In the genomic region with DNA sequence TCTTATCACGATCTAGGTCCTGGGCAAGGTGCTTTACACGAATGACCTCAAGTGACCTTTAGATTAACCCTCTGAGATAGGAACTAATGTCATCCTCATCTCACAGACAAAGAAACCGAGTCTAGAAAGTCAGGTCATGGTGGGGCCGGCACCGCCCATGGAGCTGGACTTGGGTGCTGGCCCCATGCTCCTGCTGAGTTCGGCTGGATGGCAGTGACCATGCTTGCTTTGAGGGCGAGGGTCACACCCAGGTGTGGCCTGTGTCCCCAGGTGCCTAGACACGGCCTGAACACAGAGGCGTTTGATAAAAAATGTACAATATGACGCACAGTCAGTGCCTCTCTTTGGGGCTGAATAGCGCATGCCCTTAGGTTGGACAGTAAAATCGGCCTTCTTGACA, we compare ENCODE assay signal across 21 cellular contexts. TPM values are rescaled to one million over a fixed set of nuclear protein-coding genes. Genes with fewer than 3 reads are reported as not detected.
A peak's percentile ranks its signal among the peaks of the same experiment; 100 is the strongest.
DNase-seq lines count a peak whose midpoint lies in the region; ATAC-seq, FAIRE-seq and TF ChIP-seq lines count a peak whose summit lies in the region.
"Had no signal": no experiment of that assay in that cellular context is flagged by ENCODE, and none has a peak within 500 bp of the region (broad histone marks: within the 10 kb centered on the region; RNA-seq: fewer than 3 reads in every experiment).

No MANE protein-coding gene starts in this region.

- peak overlapping the region; percentile 89 for H3K27ac Mint-ChIP-seq in astrocyte (ENCODE audit: unreplicated experiment)
- H3K27ac Mint-ChIP-seq in naive thymus-derived CD4-positive, alpha-beta T cell, result no peak overlapping the region
- H3K27ac Mint-ChIP-seq in stimulated activated naive B cell treated with anti-CD40 and anti-IgM and Interleukin-4, amounts not matched to agents 10 μg/mL and 1 μg/mL and 100 μg/mL, for 72 hours, result no peak overlapping the region
- H3K27ac Mint-ChIP-seq: CD14-positive monocyte had no signal

- no peak overlapping the region for H2AK5ac ChIP-seq in trophoblast cell (ENCODE audit: low read length)

- H3K4me2 ChIP-seq in astrocyte (ENCODE audit: low read length), result peak overlapping the region; percentile 20
- no peak overlapping the region for H3K4me2 ChIP-seq in trophoblast cell (ENCODE audit: low read length)

- WGBS in gastroesophageal sphincter (ENCODE audit: low coverage in 1 of 2), 2 donors, result 73 to 79% methylated on average over 3 to 6 of the region's 12 CpGs
- no CpG with 5 or more reads among the region's 12 CpGs for WGBS in trophoblast cell (ENCODE audit: extremely low coverage, insufficient coverage, insufficient read length)
- WGBS in pancreas, 2 donors, result 69 to 83% methylated on average over 12 of the region's 12 CpGs

- H2AFZ ChIP-seq in astrocyte (ENCODE audit: low read depth, low read length) (no peak overlapping the region), trophoblast cell (ENCODE audit: insufficient read depth, low read length, poor library complexity) (no peak overlapping the region)
- H2AFZ ChIP-seq: GM23248 had no signal

- peak overlapping the region; percentile 9 for H2BK12ac ChIP-seq in trophoblast cell (ENCODE audit: low read length)

- H3K36me3 ChIP-seq in astrocyte (ENCODE audit: insufficient read depth, low read length) (peaks cover 22% of the 10 kb centered on the region), gastroesophageal sphincter (no peaks in the 10 kb centered on the region), trophoblast cell (ENCODE audit: control insufficient read depth in 1 of 2, insufficient read depth in 2 of 2, low read length in 2 of 2) (peaks cover 30 to 41% of the 10 kb centered on the region in 2 experiments), tibial artery (no peaks in the 10 kb centered on the region), pancreas (no peaks in the 10 kb centered on the region)
- H3K36me3 ChIP-seq in naive thymus-derived CD4-positive, alpha-beta T cell (ENCODE audit: control insufficient read depth in 2 of 3, insufficient read depth in 3 of 3, low read length in 3 of 3), result no peaks in the 10 kb centered on the region

- H3K79me2 ChIP-seq in astrocyte (ENCODE audit: insufficient read depth, low read length) (peaks cover 79% of the 10 kb centered on the region), trophoblast cell (ENCODE audit: control insufficient read depth, insufficient read depth, low read length, poor library complexity) (peaks cover 7% of the 10 kb centered on the region)

- peak overlapping the region; percentile 67 for H4K91ac ChIP-seq in trophoblast cell (ENCODE audit: low read depth, low read length)

- FAIRE-seq in astrocyte (lab: Jason Lieb, UNC) (no peak), pancreas (lab: Jason Lieb, UNC) (no peak)
- FAIRE-seq: GM12878, HTR-8/SVneo had no signal

- peak overlapping the region; percentile 23 for H2BK5ac ChIP-seq in trophoblast cell (ENCODE audit: low read depth, low read length, poor library complexity)

- POLR2A ChIA-PET in naive thymus-derived CD4-positive, alpha-beta T cell (lab: Charles Lee), result no interaction called here

- peak overlapping the region; percentile 22 for H3K18ac ChIP-seq in trophoblast cell (ENCODE audit: low read length)

- H3K4me1 ChIP-seq in astrocyte (ENCODE audit: insufficient read depth, low read length) (peaks cover 86% of the 10 kb centered on the region), gastroesophageal sphincter (peaks cover 27 to 100% (median 31%) of the 10 kb centered on the region in 3 donors), trophoblast cell (ENCODE audit: control insufficient read depth in 1 of 2, insufficient read depth in 2 of 2, low read length in 2 of 2) (peaks cover 40 to 44% of the 10 kb centered on the region in 2 experiments), tibial artery (peaks cover 8 to 100% (median 79%) of the 10 kb centered on the region in 4 donors), pancreas (no peaks in the 10 kb centered on the region)
- no peaks in the 10 kb centered on the region for H3K4me1 ChIP-seq in naive thymus-derived CD4-positive, alpha-beta T cell (ENCODE audit: control insufficient read depth in 2 of 2, insufficient read depth in 2 of 2, low read length in 2 of 2)

- no peaks in the 10 kb centered on the region for H3K9me3 Mint-ChIP-seq in astrocyte (ENCODE audit: unreplicated experiment)
- H3K9me3 Mint-ChIP-seq in naive thymus-derived CD4-positive, alpha-beta T cell, result peaks cover 0 to 2% (median 0%) of the 10 kb centered on the region in 11 donors
- H3K9me3 Mint-ChIP-seq in stimulated activated naive B cell treated with anti-CD40 and anti-IgM and Interleukin-4, amounts not matched to agents 10 μg/mL and 1 μg/mL and 100 μg/mL, for 72 hours, result peaks cover 6 to 12% of the 10 kb centered on the region in 2 donors

- no peak overlapping the region for H3K4me3 Mint-ChIP-seq in astrocyte (ENCODE audit: unreplicated experiment)
- no peak overlapping the region for H3K4me3 Mint-ChIP-seq in naive thymus-derived CD4-positive, alpha-beta T cell
- H3K4me3 Mint-ChIP-seq in stimulated activated naive B cell treated with anti-CD40 and anti-IgM and Interleukin-4, amounts not matched to agents 10 μg/mL and 1 μg/mL and 100 μg/mL, for 72 hours, result no peak overlapping the region
- H3K4me3 Mint-ChIP-seq: CD14-positive monocyte had no signal

- TF ChIP-seq CTCF in astrocyte (IDR thresholded peaks at IDR 0.05; ENCODE audit: insufficient read depth, low read depth, low read length) (no peak), gastroesophageal sphincter (IDR thresholded peaks at IDR 0.05) (no peak), tibial artery (IDR thresholded peaks at IDR 0.05) (no peak), pancreas (IDR thresholded peaks at IDR 0.05) (no peak)

- no peaks in the 10 kb centered on the region for H3K27me3 ChIP-seq in astrocyte (ENCODE audit: insufficient read depth, low read length)
- no peaks in the 10 kb centered on the region for H3K27me3 ChIP-seq in gastroesophageal sphincter
- H3K27me3 ChIP-seq in trophoblast cell (ENCODE audit: insufficient read depth, low read length), result no peaks in the 10 kb centered on the region
- H3K27me3 ChIP-seq in tibial artery, result no peaks in the 10 kb centered on the region
- H3K27me3 ChIP-seq in naive thymus-derived CD4-positive, alpha-beta T cell (ENCODE audit: control insufficient read depth in 2 of 2, insufficient read depth in 2 of 2, low read length in 2 of 2), result no peaks in the 10 kb centered on the region
- H3K27me3 ChIP-seq in pancreas, result no peaks in the 10 kb centered on the region

- TF ChIP-seq POLR2A in gastroesophageal sphincter (IDR thresholded peaks at IDR 0.05), result no peak

- intact Hi-C loops in tibial artery (cut with DNase I; ENCODE audit: low total_unique reads), result no loop called here
- intact Hi-C loops in naive thymus-derived CD4-positive, alpha-beta T cell (cut with micrococcal nuclease), result no loop called here
- intact Hi-C loops in pancreas (cut with DNase I), result no loop called here

- H3K79me1 ChIP-seq in trophoblast cell (ENCODE audit: low read length), result peaks cover 29% of the 10 kb centered on the region

- H3K36me3 Mint-ChIP-seq in astrocyte (ENCODE audit: low read depth, unreplicated experiment), result peaks cover 40% of the 10 kb centered on the region
- no peaks in the 10 kb centered on the region for H3K36me3 Mint-ChIP-seq in naive thymus-derived CD4-positive, alpha-beta T cell
- H3K36me3 Mint-ChIP-seq in stimulated activated naive B cell treated with anti-CD40 and anti-IgM and Interleukin-4, amounts not matched to agents 10 μg/mL and 1 μg/mL and 100 μg/mL, for 72 hours, result peaks cover 0 to 12% of the 10 kb centered on the region in 2 donors
- H3K36me3 Mint-ChIP-seq: CD14-positive monocyte had no signal

- H3K4me3 ChIP-seq in astrocyte (ENCODE audit: insufficient read depth, low read depth, low read length), result no peak overlapping the region
- H3K4me3 ChIP-seq in gastroesophageal sphincter, result no peak overlapping the region
- H3K4me3 ChIP-seq in trophoblast cell (ENCODE audit: low read depth, low read length), result no peak overlapping the region
- no peak overlapping the region for H3K4me3 ChIP-seq in tibial artery
- H3K4me3 ChIP-seq in naive thymus-derived CD4-positive, alpha-beta T cell (ENCODE audit: low read length), result no peak overlapping the region
- no peak overlapping the region for H3K4me3 ChIP-seq in pancreas
- H3K4me3 ChIP-seq: GM12878, GM23248 had no signal

- no peaks in the 10 kb centered on the region for H4K20me1 ChIP-seq in astrocyte (ENCODE audit: insufficient read depth, low read length)

- no peak for TF ChIP-seq EP300 in gastroesophageal sphincter (IDR thresholded peaks at IDR 0.05)

- peak overlapping the region; percentile 20 for H3K14ac ChIP-seq in trophoblast cell (ENCODE audit: low read length)

- DNase-seq in astrocyte (ENCODE audit: low read depth) (no peak), trophoblast cell (no peak), tibial artery (peak in 1 of 2 donors; percentile 54), pancreas (no peak)
- no peak for DNase-seq in naive thymus-derived CD4-positive, alpha-beta T cell
- DNase-seq in stimulated activated naive B cell treated with anti-CD40 and anti-IgM and Interleukin-4, amounts not matched to agents 10 μg/mL and 1 μg/mL and 100 μg/mL, for 72 hours, result no peak
- DNase-seq: ACHN, AML-193, DMS 273 treated with DMSO at 0.1 percent for 48 hours, GDM1, GM23248, NCI-H1105 treated with DMSO at 0.1 percent for 48 hours, NCI-H187, NCI-H524 treated with DMSO at 0.1 percent for 48 hours had no signal

- peaks cover 87% of the 10 kb centered on the region for H3K4me1 Mint-ChIP-seq in astrocyte (ENCODE audit: low read depth, unreplicated experiment)
- peaks cover 0 to 9% (median 3%) of the 10 kb centered on the region in 7 donors for H3K4me1 Mint-ChIP-seq in naive thymus-derived CD4-positive, alpha-beta T cell
- no peaks in the 10 kb centered on the region for H3K4me1 Mint-ChIP-seq in stimulated activated naive B cell treated with anti-CD40 and anti-IgM and Interleukin-4, amounts not matched to agents 10 μg/mL and 1 μg/mL and 100 μg/mL, for 72 hours
- H3K4me1 Mint-ChIP-seq: CD14-positive monocyte had no signal

- H3K27me3 Mint-ChIP-seq in astrocyte (ENCODE audit: low read depth, unreplicated experiment), result no peaks in the 10 kb centered on the region
- peaks cover 0 to 20% (median 10%) of the 10 kb centered on the region in 5 donors for H3K27me3 Mint-ChIP-seq in naive thymus-derived CD4-positive, alpha-beta T cell
- peaks cover 36 to 74% of the 10 kb centered on the region in 2 donors for H3K27me3 Mint-ChIP-seq in stimulated activated naive B cell treated with anti-CD40 and anti-IgM and Interleukin-4, amounts not matched to agents 10 μg/mL and 1 μg/mL and 100 μg/mL, for 72 hours

- H3K4ac ChIP-seq in trophoblast cell (ENCODE audit: low read depth, low read length), result peak overlapping the region; percentile 9

- ATAC-seq in gastroesophageal sphincter (no peak), pancreas (no peak)
- ATAC-seq in naive thymus-derived CD4-positive, alpha-beta T cell, result no peak
- no peak for ATAC-seq in stimulated activated naive B cell treated with anti-CD40 and anti-IgM and Interleukin-4, amounts not matched to agents 10 μg/mL and 1 μg/mL and 100 μg/mL, for 72 hours (replicated peaks)
- ATAC-seq: GM12878, HCT116, Panc1 had no signal

- peak overlapping the region; percentile 72 for H3K27ac ChIP-seq in astrocyte (ENCODE audit: low read depth, low read length)
- H3K27ac ChIP-seq in gastroesophageal sphincter, result peak overlapping the region; percentile 5 to 99 (median 95)
- H3K27ac ChIP-seq in trophoblast cell (ENCODE audit: low read depth, low read length), result peak overlapping the region; percentile 72
- H3K27ac ChIP-seq in tibial artery, result peak overlapping the region; percentile 92 to 93
- no peak overlapping the region for H3K27ac ChIP-seq in naive thymus-derived CD4-positive, alpha-beta T cell (ENCODE audit: low read depth, low read length)
- no peak overlapping the region for H3K27ac ChIP-seq in pancreas
- H3K27ac ChIP-seq: GM23248, HL-60 had no signal

- H4K8ac ChIP-seq in trophoblast cell (ENCODE audit: low read depth, low read length), result peak overlapping the region; percentile 5

- CTCF ChIA-PET in naive thymus-derived CD4-positive, alpha-beta T cell (lab: Charles Lee), result no interaction called here

- H3K9ac ChIP-seq in astrocyte (ENCODE audit: low read length) (peak overlapping the region; percentile 16), trophoblast cell (ENCODE audit: low read length) (no peak overlapping the region)
- H3K9ac ChIP-seq: GM23248 had no signal

- H2BK120ac ChIP-seq in trophoblast cell (ENCODE audit: insufficient read depth, low read length, poor library complexity), result no peak overlapping the region

- H3K9me3 ChIP-seq in astrocyte (ENCODE audit: insufficient read depth, low read depth, low read length) (no peaks in the 10 kb centered on the region), gastroesophageal sphincter (no peaks in the 10 kb centered on the region), trophoblast cell (ENCODE audit: insufficient read depth, low read depth, low read length) (peaks cover 1% of the 10 kb centered on the region), tibial artery (no peaks in the 10 kb centered on the region), pancreas (no peaks in the 10 kb centered on the region)
- no peaks in the 10 kb centered on the region for H3K9me3 ChIP-seq in naive thymus-derived CD4-positive, alpha-beta T cell (ENCODE audit: control insufficient read depth in 2 of 3, low read length in 3 of 3)

- no peak overlapping the region for H3K23ac ChIP-seq in trophoblast cell (ENCODE audit: low read length)

- H4K12ac ChIP-seq in trophoblast cell (ENCODE audit: low read depth, low read length), result no peak overlapping the region

RNA-seq across cellular contexts. Expression of gene COL4A2, which starts 26.8 kb away (rescaled TPM):
- total RNA-seq in astrocyte, result 1,414 and 1,647 TPM in 2 replicates
- 100 to 1,000 TPM; 478 to 945 (median 543) TPM for total RNA-seq in gastroesophageal sphincter
- 769 and 825 TPM in 2 replicates for polyA plus RNA-seq in trophoblast cell (2013)
- total RNA-seq in naive thymus-derived CD4-positive, alpha-beta T cell, result under 1 TPM in 1 of 5 experiments, not detected in 4; 0.05 TPM
- not detected for polyA plus RNA-seq in naive thymus-derived CD4-positive, alpha-beta T cell
- 100 to 1,000 TPM in 1 of 6 donors, 10 to 100 TPM in 5; 18.4 to 130 (median 46.9) TPM for total RNA-seq in pancreas
- 10 to 100 TPM; 37.0 to 46.6 TPM for polyA plus RNA-seq in pancreas
- polyA plus RNA-seq: CD14-positive monocyte had no signal

RNA-seq across cellular contexts. Expression of gene COL4A1, which starts 26.9 kb away (rescaled TPM):
- total RNA-seq in astrocyte (2,489 and 3,103 TPM in 2 replicates), gastroesophageal sphincter (100 to 1,000 TPM; 278 to 618 (median 440) TPM), pancreas (100 to 1,000 TPM in 2 of 6 donors, 10 to 100 TPM in 4; 20.7 to 167 (median 51.7) TPM)
- polyA plus RNA-seq in trophoblast cell (2013), result 445 and 497 TPM in 2 replicates
- under 1 TPM in 1 of 5 experiments, not detected in 4; 0.24 TPM for total RNA-seq in naive thymus-derived CD4-positive, alpha-beta T cell
- polyA plus RNA-seq in naive thymus-derived CD4-positive, alpha-beta T cell, result not detected
- polyA plus RNA-seq in pancreas, result 10 to 100 TPM; 22.5 to 35.0 TPM

Comparison
In these comparisons a context has a peak if more than half of its experiments do, and no peak if none do; other contexts are left out.
1. H3K27ac ChIP-seq: peak in astrocyte (single experiment), gastroesophageal sphincter (4 of 4), trophoblast cell (single experiment) and tibial artery (2 of 2); none in naive thymus-derived CD4-positive, alpha-beta T cell (single experiment) and pancreas (0 of 4).
2. RNA of gene COL4A2, which starts 26.8 kb away (total RNA-seq): 1,414 to 1,647 TPM in astrocyte, 478 to 945 TPM in gastroesophageal sphincter and 18.4 to 130 TPM in pancreas; 0.05 TPM in naive thymus-derived CD4-positive, alpha-beta T cell; every median in the first group is over 10 times any median in the second.
3. RNA of gene COL4A1, which starts 26.9 kb away (total RNA-seq): 2,489 to 3,103 TPM in astrocyte, 278 to 618 TPM in gastroesophageal sphincter and 20.7 to 167 TPM in pancreas; 0.24 TPM in naive thymus-derived CD4-positive, alpha-beta T cell; every median in the first group is over 10 times any median in the second.